Comparison of ENCODE assay signal across 11 cellular contexts in genomic region chr1:205294914-205295310, GRCh38. TPM values are rescaled to one million over a fixed set of nuclear protein-coding genes. Genes with fewer than 3 reads are reported as not detected.
DNase-seq lines count a peak whose midpoint lies in the region; ATAC-seq, FAIRE-seq and TF ChIP-seq lines count a peak whose summit lies in the region.
"Had no signal": no experiment of that assay in that cellular context is flagged by ENCODE, and none has a peak within 500 bp of the region (broad histone marks: within the 10 kb centered on the region; RNA-seq: fewer than 3 reads in every experiment).

No MANE protein-coding gene starts in this region.

- TF ChIP-seq CTCF in HEK293 (tag by site-specific recombination; IDR thresholded peaks at IDR 0.05): no peak
- no peak for TF ChIP-seq CTCF in K562 (IDR thresholded peaks at IDR 0.05 in 2 of 3, conservative IDR thresholded peaks at IDR 0.05 in 1 of 3; ENCODE audit: insufficient read depth in 2 of 3, low read depth in 1 of 3, low read length in 3 of 3)
- no peak for TF ChIP-seq CTCF in kidney (IDR thresholded peaks at IDR 0.05; ENCODE audit: borderline replicate concordance, extremely low read depth, insufficient read depth)
- no peak for TF ChIP-seq CTCF in smooth muscle cell (IDR thresholded peaks at IDR 0.05; ENCODE audit: borderline replicate concordance, insufficient read depth, poor library complexity, severe bottlenecking)

- WGBS in K562 (ENCODE audit: insufficient coverage, low coverage, missing lambda C conversion rate): 53% methylated on average over 5 of the region's 5 CpGs
- 33% methylated on average over 5 of the region's 5 CpGs for WGBS in smooth muscle cell (ENCODE audit: low lambda C conversion rate)

- intact Hi-C loops in K562 (cut with micrococcal nuclease): no loop called here
- intact Hi-C loops in kidney (cut with DNase I): no loop called here

- ATAC-seq in K562 (no peak), GM18511 (IDR thresholded peaks at IDR 0.05; ENCODE audit: unreplicated experiment) (no peak), HG02642 (IDR thresholded peaks at IDR 0.05; ENCODE audit: poor library complexity, unreplicated experiment) (no peak)

- H3K4me3 ChIP-seq in HEK293 (ENCODE audit: low read depth, low read length) (no peak overlapping the region), K562 (no peak overlapping the region), kidney (ENCODE audit: low read length in 2 of 2) (no peak overlapping the region), smooth muscle cell (no peak overlapping the region)

- H3K9ac ChIP-seq in K562 (ENCODE audit: insufficient read depth in 1 of 2, low read depth in 2 of 2, low read length in 2 of 2) (no peak overlapping the region), kidney (ENCODE audit: low read length in 2 of 2) (peak overlapping the region in 1 of 2 donors; percentile 77), smooth muscle cell (ENCODE audit: low read depth) (peak overlapping the region; percentile 41)

- H3K4me2 ChIP-seq in K562 (ENCODE audit: insufficient read depth, low read length): no peak overlapping the region
- H3K4me2 ChIP-seq in smooth muscle cell: peak overlapping the region; percentile 49

- no peaks in the 10 kb centered on the region for H3K79me2 ChIP-seq in K562 (ENCODE audit: control insufficient read depth, insufficient read depth, low read length)
- no peaks in the 10 kb centered on the region for H3K79me2 ChIP-seq in smooth muscle cell (ENCODE audit: low read depth)

- TF ChIP-seq POLR2A in K562 (conservative IDR thresholded peaks at IDR 0.05): no peak

- no peak for DNase-seq in K562 (ENCODE audit: extremely low read depth in 1 of 4, low spot score in 3 of 4)
- no peak for DNase-seq in kidney
- no peak for DNase-seq in smooth muscle cell (lab: John Stamatoyannopoulos, UW; ENCODE audit: unreplicated experiment)
- DNase-seq in hippocampal formation (lab: John Stamatoyannopoulos, UW): no peak
- DNase-seq in CD1c-positive myeloid dendritic cell (ENCODE audit: extremely low spot score): no peak
- DNase-seq: cortex of kidney, DMS79 treated with DMSO at 0.1 percent for 48 hours, NCI-H1417 had no signal

- BruUV-seq in K562 (replicated peaks; lab: Mats Ljungman, UMichigan): no TSS peak

- in situ Hi-C loops in K562 (cut with MboI): no loop called here

- H3K27me3 ChIP-seq in K562 (ENCODE audit: control insufficient read depth in 2 of 2, insufficient read depth in 2 of 2, low read length in 2 of 2) (peaks cover 0 to 5% of the 10 kb centered on the region in 2 experiments; a peak in 1 of 5 replicates), smooth muscle cell (ENCODE audit: low read depth) (no peaks in the 10 kb centered on the region)

- H3K4me1 ChIP-seq in HEK293 (ENCODE audit: control insufficient read depth, insufficient read depth, low read length) (peaks cover 5% of the 10 kb centered on the region), K562 (replicated peaks in 1 of 2; ENCODE audit: control insufficient read depth in 2 of 2, insufficient read depth in 2 of 2, low read length in 2 of 2) (peaks cover 9% of the 10 kb centered on the region in 2 experiments; a peak in 3 of 5 replicates), kidney (ENCODE audit: control insufficient read depth in 1 of 2, insufficient read depth in 1 of 2, low read depth in 1 of 2, low read length in 2 of 2) (peaks cover 28 to 44% of the 10 kb centered on the region in 2 donors), smooth muscle cell (ENCODE audit: low read depth) (peaks cover 59% of the 10 kb centered on the region)

- H3K36me3 ChIP-seq in HEK293 (ENCODE audit: control insufficient read depth in 2 of 2, insufficient read depth in 1 of 2, low read length in 2 of 2) (no peaks in the 10 kb centered on the region), K562 (ENCODE audit: control insufficient read depth, insufficient read depth, low read length) (no peaks in the 10 kb centered on the region), kidney (ENCODE audit: control insufficient read depth in 1 of 2, insufficient read depth in 2 of 2, low read length in 2 of 2) (no peaks in the 10 kb centered on the region), smooth muscle cell (ENCODE audit: low read depth) (no peaks in the 10 kb centered on the region)

- H4K20me1 ChIP-seq in K562 (replicated peaks; ENCODE audit: control insufficient read depth, insufficient read depth, low read length) (no peaks in the 10 kb centered on the region), smooth muscle cell (ENCODE audit: low read depth) (no peaks in the 10 kb centered on the region)

- POLR2A ChIA-PET in HEK293 (lab: Yijun Ruan, JAX): interaction anchor here (1.1 to 4.2 kb wide), 4 partner anchors 10 to 30 kb away, joined by 3 to 23 read pairs (median 8); partner anchors contain the start of gene NUAK2
- POLR2A ChIA-PET in K562 (lab: Yijun Ruan, JAX): interaction anchor here (0.6 to 1.4 kb wide), 6 partner anchors 8 to 158 kb away, joined by 3 to 8 read pairs (median 3); no protein-coding TSS in a partner anchor

- H3K27ac ChIP-seq in HEK293 (ENCODE audit: extremely low read depth, low read depth, low read length) (0 out of 2 replicates have a peak overlapping the region, but pooled peaks have one; percentile 7), K562 (ENCODE audit: extremely low read depth, low read depth, low read length) (no peak overlapping the region), kidney (ENCODE audit: low read depth in 2 of 2, low read length in 2 of 2) (peak overlapping the region; percentile 87 to 94), smooth muscle cell (ENCODE audit: low read depth) (peak overlapping the region; percentile 92)

- no peaks in the 10 kb centered on the region for H3K9me1 ChIP-seq in K562 (ENCODE audit: control insufficient read depth, insufficient read depth, low read length)

- H2AFZ ChIP-seq in K562 (ENCODE audit: low read depth, low read length): no peak overlapping the region
- H2AFZ ChIP-seq in smooth muscle cell (ENCODE audit: low read depth): no peak overlapping the region

- peaks cover 27% of the 10 kb centered on the region for H3F3A ChIP-seq in smooth muscle cell (ENCODE audit: low read depth)

- CTCF ChIA-PET in HEK293 (lab: Yijun Ruan, JAX): interaction anchor here (0.6 to 2.4 kb wide), 7 partner anchors 10 to 40 kb away, joined by 3 to 9 read pairs (median 6); no protein-coding TSS in a partner anchor
- CTCF ChIA-PET in K562 (lab: Yijun Ruan, JAX; ENCODE audit: low intra/inter-chr PET ratio): no interaction called here

- TF ChIP-seq RAD21 in K562 (CRISPR knock-in tag; conservative IDR thresholded peaks at IDR 0.05 in 1 of 2, IDR thresholded peaks at IDR 0.05 in 1 of 2): no peak

- H3K9me3 ChIP-seq in HEK293 (ENCODE audit: control insufficient read depth, insufficient read depth, low read depth, low read length) (no peaks in the 10 kb centered on the region), K562 (replicated peaks; ENCODE audit: control insufficient read depth, insufficient read depth, low read depth, low read length) (no peaks in the 10 kb centered on the region), kidney (ENCODE audit: control insufficient read depth in 1 of 2, low read length in 2 of 2) (no peaks in the 10 kb centered on the region), smooth muscle cell (replicated peaks; ENCODE audit: low read depth) (no peaks in the 10 kb centered on the region)

- FAIRE-seq in K562 (lab: Jason Lieb, UNC): no peak
- FAIRE-seq in kidney (lab: Jason Lieb, UNC): no peak

- TF ChIP-seq EP300 in K562 (IDR thresholded peaks at IDR 0.05; ENCODE audit: low read length): no peak

TF ChIP-seq in HEK293, 187 proteins besides CTCF, POLR2A, EP300 and RAD21:
- TF ChIP-seq IKZF3 (tag by site-specific recombination; IDR thresholded peaks at IDR 0.05) (0 out of 2 replicates have a peak, but pooled peaks have one; percentile 3), OVOL3 (tag by site-specific recombination; IDR thresholded peaks at IDR 0.05) (no peak)

TF ChIP-seq in K562, 482 proteins besides CTCF, POLR2A, EP300 and RAD21:
- TF ChIP-seq FOSL1 (tag; conservative IDR thresholded peaks at IDR 0.05): peak; percentile 71
- TF ChIP-seq ZNF644 (tag; IDR thresholded peaks at IDR 0.05; ENCODE audit: low read depth): no peak

RNA-seq across cellular contexts. Expression of gene NUAK2, which starts 26.6 kb away (rescaled TPM):
- 0.40 and 0.90 TPM in 2 replicates for total RNA-seq in K562 (2011; cell fraction: chromatin; rRNA removed; ENCODE audit: low replicate concordance)
- total RNA-seq in K562 (2011; cell fraction: nucleolus; rRNA removed): 0.39 and 0.83 TPM in 2 replicates
- 0.23 and 0.73 TPM in 2 replicates for total RNA-seq in K562 (2011; cell fraction: nucleoplasm; rRNA removed)
- total RNA-seq in K562 (2014; rRNA removed) (0.05 and 0.29 TPM in 2 replicates), K562 (2014; rRNA removed; fragmentation: Illumina TruSeq; extraction: Trizol) (0.13 and 0.18 TPM in 2 replicates), K562 (2015; rRNA removed; fragmentation: Illumina TruSeq; extraction: Trizol) (0.14 and 0.15 TPM in 2 replicates), K562 (2021) (0.44 and 0.47 TPM in 2 replicates), kidney (19.4 TPM), smooth muscle cell (6.6 and 11.3 TPM in 2 replicates)
- polyA plus RNA-seq in K562 (2011; rRNA removed) (0.11 and 0.68 TPM in 2 replicates), K562 (2014; fragmentation: Illumina TruSeq; extraction: Trizol) (0.27 and 0.33 TPM in 2 replicates), K562 (2014; fragmentation: Nextera tagmentation; extraction: Ambion mirVana) (under 1 TPM; 0.04 to 0.10 TPM), K562 (2014; rRNA removed) (0.19 and 0.45 TPM in 2 replicates), kidney (ENCODE audit: insufficient read depth, low read depth, low replicate concordance) (15.1 TPM), smooth muscle cell (15.8 and 16.8 TPM in 2 replicates)
- polyA plus RNA-seq in K562 (2011; cell fraction: cytosol; rRNA removed): 0.19 and 0.37 TPM in 2 replicates
- 0.41 and 0.49 TPM in 2 replicates for polyA plus RNA-seq in K562 (2011; cell fraction: nucleus; rRNA removed)
- polyA plus RNA-seq in K562 (2012): 0.20 and 0.60 TPM in 2 replicates
- 0.28 and 0.39 TPM in 2 replicates for polyA minus RNA-seq in K562 (2011; rRNA and poly(A)+ RNA removed)
- polyA minus RNA-seq in K562 (2011; cell fraction: cytosol; rRNA and poly(A)+ RNA removed): 0.48 and 0.64 TPM in 2 replicates
- polyA minus RNA-seq in K562 (2011; cell fraction: nucleus; rRNA and poly(A)+ RNA removed): 0.54 and 0.78 TPM in 2 replicates
